In the genomic region with DNA sequence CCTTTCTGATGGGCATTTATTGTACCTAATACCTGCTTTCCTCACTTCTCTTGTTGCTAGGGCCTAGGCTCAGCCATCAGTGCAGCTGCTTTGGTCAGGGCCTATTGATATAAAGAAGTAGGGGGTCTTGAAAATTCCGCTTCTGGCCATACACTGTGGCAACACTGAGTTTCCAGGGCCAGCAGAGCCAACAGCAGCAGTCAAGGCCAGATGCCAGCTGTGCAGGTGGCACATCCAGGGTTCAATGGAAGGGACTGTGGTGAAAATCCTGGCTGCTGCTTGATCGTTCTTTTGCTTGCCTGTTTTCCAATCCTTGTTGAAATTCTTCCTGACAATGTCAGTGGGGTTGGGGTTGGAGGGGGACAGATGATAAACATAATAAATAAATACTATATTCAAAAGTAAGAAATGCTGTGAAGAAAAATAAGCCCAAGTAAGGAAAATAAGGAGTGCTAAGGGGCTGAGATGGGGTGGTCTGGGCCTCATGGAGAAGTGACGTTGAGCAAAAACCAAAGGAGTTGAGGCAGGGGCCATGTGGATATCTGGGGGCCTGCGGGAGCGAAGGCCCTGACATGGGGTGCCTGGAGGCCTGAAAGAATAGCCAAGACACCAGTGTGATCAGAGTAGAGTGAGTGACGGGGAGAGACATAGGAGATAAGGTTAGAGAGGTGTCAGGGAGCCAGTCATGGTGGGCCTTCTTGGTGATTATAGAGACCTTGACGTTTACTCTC, we compare ENCODE assay signal across 19 cellular contexts.
"Had no signal": no experiment of that assay in that cellular context is flagged by ENCODE, and none has a peak within 500 bp of the region (broad histone marks: within the 10 kb centered on the region; RNA-seq: fewer than 3 reads in every experiment).

No MANE protein-coding gene starts in this region.

- DNase-seq: IMR-90; Karpas-422; KG1; MG63; NCI-H1105 treated with DMSO at 0.1 percent for 48 hours; NCI-H1417 treated with DMSO at 0.1 percent for 48 hours; NCI-H146; NCI-H1694 treated with DMSO at 0.1 percent for 48 hours; NCI-H1930; NCI-H2107; NCI-H2227 treated with DMSO at 0.1 percent for 48 hours; NCI-H524; NCI-H526 treated with DMSO at 0.1 percent for 48 hours; NCI-H748 treated with DMSO at 0.1 percent for 48 hours; NK-92 treated with Interleukin-12 subunit alpha and Interleukin-12 subunit beta, amount 100 ng/mL, for 24 hours; PC-3; SHP77 had no signal

- ATAC-seq: HepG2, Panc1, PC-3 had no signal
